In the genomic region with DNA sequence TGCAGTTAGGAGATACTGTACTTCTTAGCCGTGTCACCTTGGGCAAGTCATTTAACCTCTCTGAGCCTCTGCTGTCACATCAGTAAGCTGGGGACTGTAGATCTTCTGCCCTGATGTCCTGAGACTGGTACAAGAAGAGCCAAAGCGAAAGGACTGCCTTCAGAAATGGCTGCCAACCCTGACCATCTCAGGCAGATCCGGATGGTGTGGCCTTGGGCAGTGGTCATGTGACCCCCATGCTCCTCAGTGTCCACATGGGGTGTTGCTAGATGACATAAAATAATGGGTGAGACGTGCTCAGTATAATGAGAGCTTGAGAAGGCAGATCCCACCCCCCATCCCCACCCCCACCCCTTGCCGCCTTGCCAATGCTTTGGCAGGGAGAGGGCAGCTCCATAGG, we compare ENCODE assay signal across 14 cellular contexts.
DNase-seq lines count a peak whose midpoint lies in the region; ATAC-seq, FAIRE-seq and TF ChIP-seq lines count a peak whose summit lies in the region.
"Had no signal": no experiment of that assay in that cellular context is flagged by ENCODE, and none has a peak within 500 bp of the region (broad histone marks: within the 10 kb centered on the region; RNA-seq: fewer than 3 reads in every experiment).

No MANE protein-coding gene starts in this region.

- dilution Hi-C loops in mammary epithelial cell (cut with HindIII; ENCODE audit: low sequenced_read_pairs) = no loop called here

- H3K4me1 ChIP-seq in breast epithelium = no peaks in the 10 kb centered on the region
- H3K4me1 ChIP-seq in mammary epithelial cell (ENCODE audit: insufficient read depth, low read length) = peaks cover 15% of the 10 kb centered on the region
- H3K4me1 ChIP-seq in left ventricle myocardium inferior = peaks cover 56% of the 10 kb centered on the region
- H3K4me1 ChIP-seq in aorta (ENCODE audit: control insufficient read depth in 1 of 2, insufficient read depth in 2 of 2, low read length in 2 of 2) = no peaks in the 10 kb centered on the region
- H3K4me1 ChIP-seq in small intestine (ENCODE audit: control insufficient read depth in 2 of 2, insufficient read depth in 1 of 2, low read depth in 1 of 2, low read length in 1 of 2) = no peaks in the 10 kb centered on the region

- ATAC-seq in aorta (ENCODE audit: low FRiP score) = peak; percentile 44
- ATAC-seq: activated CD4-positive, CD25-positive, alpha-beta regulatory T cell treated with anti-CD3 and anti-CD28 coated beads, Interleukin-2, amount 50 U/mL, for 24 hours; activated T-cell treated with anti-CD3 and anti-CD28 coated beads, Interleukin-2, amount 50 U/mL, for 4 hours had no signal

- H3K9me3 ChIP-seq in breast epithelium (no peaks in the 10 kb centered on the region), mammary epithelial cell (replicated peaks; ENCODE audit: insufficient read depth, low read length) (no peaks in the 10 kb centered on the region), left ventricle myocardium inferior (replicated peaks) (no peaks in the 10 kb centered on the region), aorta (ENCODE audit: control insufficient read depth, low read length) (no peaks in the 10 kb centered on the region), small intestine (ENCODE audit: control insufficient read depth, low read depth) (no peaks in the 10 kb centered on the region)

- peak overlapping the region; percentile 42 to 84 for H3K27ac ChIP-seq in breast epithelium
- H3K27ac ChIP-seq in mammary epithelial cell (ENCODE audit: insufficient read depth, low read depth, low read length) = no peak overlapping the region
- peak overlapping the region; percentile 88 for H3K27ac ChIP-seq in left ventricle myocardium inferior (replicated peaks)
- peak overlapping the region in 1 of 2 donors; percentile 96 for H3K27ac ChIP-seq in aorta (ENCODE audit: low read depth in 1 of 2, low read length in 2 of 2)
- peak overlapping the region in 1 of 2 donors; percentile 82 for H3K27ac ChIP-seq in small intestine (ENCODE audit: low read depth in 1 of 2, low read length in 1 of 2)

- CTCF ChIA-PET in mammary epithelial cell (lab: Charles Lee; ENCODE audit: low non-redundant PET) = no interaction called here

- no peak for FAIRE-seq in small intestine (lab: Jason Lieb, UNC)

- no peaks in the 10 kb centered on the region for H3K36me3 ChIP-seq in breast epithelium
- no peaks in the 10 kb centered on the region for H3K36me3 ChIP-seq in mammary epithelial cell (ENCODE audit: insufficient read depth, low read length)
- no peaks in the 10 kb centered on the region for H3K36me3 ChIP-seq in left ventricle myocardium inferior
- H3K36me3 ChIP-seq in aorta (ENCODE audit: control insufficient read depth in 1 of 2, insufficient read depth in 2 of 2, low read length in 1 of 2) = no peaks in the 10 kb centered on the region
- H3K36me3 ChIP-seq in small intestine (ENCODE audit: control insufficient read depth in 2 of 2, insufficient read depth in 2 of 2, low read length in 2 of 2) = no peaks in the 10 kb centered on the region

- no peak overlapping the region for H3K4me2 ChIP-seq in mammary epithelial cell (ENCODE audit: insufficient read depth, low read depth, low read length)

- H2AFZ ChIP-seq in mammary epithelial cell (ENCODE audit: low read depth, low read length) = no peak overlapping the region

- 62% methylated on average over 3 of the region's 5 CpGs for WGBS in mammary epithelial cell (ENCODE audit: low coverage, missing lambda C conversion rate)
- WGBS in aorta, 2 donors = 12 to 44% methylated on average over 5 of the region's 5 CpGs
- WGBS in small intestine, 3 donors = 69 to 76% (median 74%) methylated on average over 5 of the region's 5 CpGs

- intact Hi-C loops in breast epithelium (cut with DNase I; ENCODE audit: low total_unique reads) (no loop called here), mammary epithelial cell (cut with micrococcal nuclease) (no loop called here), left ventricle myocardium inferior (cut with micrococcal nuclease) (no loop called here), aorta (cut with DNase I) (loop anchor here in 1 of 2 donors (1.0 to 5.0 kb wide), 2 partner anchors 60 to 141 kb away; a partner anchor contains a TSS)

- H3K27me3 ChIP-seq in breast epithelium = peaks cover 0 to 33% of the 10 kb centered on the region in 2 donors
- H3K27me3 ChIP-seq in mammary epithelial cell (ENCODE audit: insufficient read depth, low read length) = no peaks in the 10 kb centered on the region
- H3K27me3 ChIP-seq in left ventricle myocardium inferior (ENCODE audit: low read depth) = no peaks in the 10 kb centered on the region
- H3K27me3 ChIP-seq in aorta (ENCODE audit: control insufficient read depth in 1 of 2, insufficient read depth in 2 of 2, low read length in 1 of 2) = no peaks in the 10 kb centered on the region
- H3K27me3 ChIP-seq in small intestine (ENCODE audit: control insufficient read depth in 2 of 2, insufficient read depth in 2 of 2, low read length in 2 of 2) = no peaks in the 10 kb centered on the region

- no peak for TF ChIP-seq POLR2A in breast epithelium (IDR thresholded peaks at IDR 0.05)

- in situ Hi-C loops in mammary epithelial cell (cut with MboI; ENCODE audit: low sequenced_read_pairs in 2 of 2) = no loop called here

- no TSS peak for BruUV-seq in mammary epithelial cell (replicated peaks; lab: Mats Ljungman, UMichigan)

- no peak for DNase-seq in breast epithelium (ENCODE audit: low spot score in 2 of 2)
- no peak for DNase-seq in mammary epithelial cell
- DNase-seq in left ventricle myocardium inferior = no peak
- DNase-seq in pons (ENCODE audit: low spot score) = peak; percentile 17
- DNase-seq in aorta = no peak
- no peak for DNase-seq in RPMI8226
- DNase-seq in SKM-1 (lab: John Stamatoyannopoulos, UW; ENCODE audit: unreplicated experiment) = no peak
- no peak for DNase-seq in small intestine
- DNase-seq: activated T-cell treated with anti-CD3 and anti-CD28 coated beads, Interleukin-2, amount 50 U/mL, for 4 hours; NCI-H1417; NCI-H774; stimulated activated CD4-positive, alpha-beta T cell treated with anti-CD3 and anti-CD28 coated beads, Interleukin-2, amount 100 ng/mL, for 48 hours; stimulated activated naive CD4-positive, alpha-beta T cell treated with Interleukin-2 at 50 U/mL for 16 hours had no signal

- H3K4me3 ChIP-seq in breast epithelium (peak overlapping the region in 2 of 3 donors; percentile 15 to 39), mammary epithelial cell (replicated peaks in 1 of 3; ENCODE audit: insufficient read depth in 1 of 3, low read depth in 2 of 3, low read length in 3 of 3) (no peak overlapping the region), left ventricle myocardium inferior (peak overlapping the region; percentile 49), aorta (ENCODE audit: low read length in 2 of 2) (peak overlapping the region in 1 of 2 donors; percentile 36), small intestine (ENCODE audit: low read depth in 1 of 2, low read length in 2 of 2) (no peak overlapping the region)

- H3K9ac ChIP-seq in mammary epithelial cell (ENCODE audit: insufficient read depth, low read length) = no peak overlapping the region

- no peaks in the 10 kb centered on the region for H4K20me1 ChIP-seq in mammary epithelial cell (ENCODE audit: insufficient read depth, low read length)

- no peaks in the 10 kb centered on the region for H3K79me2 ChIP-seq in mammary epithelial cell (ENCODE audit: insufficient read depth, low read length)

- TF ChIP-seq CTCF in breast epithelium (IDR thresholded peaks at IDR 0.05) = no peak
- no peak for TF ChIP-seq CTCF in mammary epithelial cell (conservative IDR thresholded peaks at IDR 0.05 in 1 of 2, IDR thresholded peaks at IDR 0.05 in 1 of 2; ENCODE audit: extremely low read depth in 1 of 2, insufficient read depth in 1 of 2, low read depth in 1 of 2, low read length in 2 of 2)
- no peak for TF ChIP-seq CTCF in left ventricle myocardium inferior (IDR thresholded peaks at IDR 0.05; ENCODE audit: borderline replicate concordance)

Comparison
In these comparisons a context has a peak if more than half of its experiments do, and no peak if none do; other contexts are left out.
1. H3K4me3 ChIP-seq: peak in breast epithelium (2 of 3) and left ventricle myocardium inferior (single experiment); none in mammary epithelial cell (0 of 3) and small intestine (0 of 2).